In genomic region chr10:31758495-31758894, GRCh38 we compare ENCODE assay signal across 9 cellular contexts.
DNase-seq lines count a peak whose midpoint lies in the region; ATAC-seq and TF ChIP-seq lines count a peak whose summit lies in the region.
"Had no signal": no experiment of that assay in that cellular context is flagged by ENCODE, and none has a peak within 500 bp of the region (broad histone marks: within the 10 kb centered on the region; RNA-seq: fewer than 3 reads in every experiment).

No MANE protein-coding gene starts in this region.

- H3K79me2 ChIP-seq in neural cell (replicated peaks; ENCODE audit: insufficient read depth, low read length) = no peaks in the 10 kb centered on the region

- no peak overlapping the region for H2AFZ ChIP-seq in neural cell (ENCODE audit: low read depth, low read length)

- no peaks in the 10 kb centered on the region for H3K9me3 ChIP-seq in neural cell (ENCODE audit: low read length)

- H3K9me2 ChIP-seq in neural cell (ENCODE audit: insufficient read depth, low read length) = no peaks in the 10 kb centered on the region

- no peak for TF ChIP-seq EP300 in neural cell (conservative IDR thresholded peaks at IDR 0.05; ENCODE audit: poor library complexity, severe bottlenecking)

- H3K27ac ChIP-seq in neural cell (ENCODE audit: low read length) = peak overlapping the region; percentile 99

- TF ChIP-seq RAD21 in neural cell (conservative IDR thresholded peaks at IDR 0.05) = no peak

- H3K4me2 ChIP-seq in neural cell (ENCODE audit: low read length) = no peak overlapping the region

- no peaks in the 10 kb centered on the region for H3K27me3 ChIP-seq in neural cell (ENCODE audit: insufficient read depth, low read depth, low read length)

- peak overlapping the region; percentile 100 for H3K9ac ChIP-seq in neural cell (ENCODE audit: low read length)

- no peak for ATAC-seq in left lobe of liver

- H3K27ac Mint-ChIP-seq in HFFc6 (0 out of 2 replicates have a peak overlapping the region, but pooled peaks have one; percentile 76), endothelial cell (ENCODE audit: unreplicated experiment) (no peak overlapping the region)

- H3K4me3 ChIP-seq in AG10803 (ENCODE audit: low read length) (peak overlapping the region; percentile 94), neural cell (ENCODE audit: low read length) (no peak overlapping the region)

- H3K27me3 Mint-ChIP-seq in HFFc6 (ENCODE audit: insufficient read depth) = no peaks in the 10 kb centered on the region; the same call in 1 of the 2 replicates
- peaks cover 12% of the 10 kb centered on the region for H3K27me3 Mint-ChIP-seq in endothelial cell (ENCODE audit: unreplicated experiment)

- TF ChIP-seq CTCF in AG10803 (conservative IDR thresholded peaks at IDR 0.05; ENCODE audit: low read length) = no peak
- no peak for TF ChIP-seq CTCF in HFFc6 (IDR thresholded peaks at IDR 0.05)
- TF ChIP-seq CTCF in endothelial cell (IDR thresholded peaks at IDR 0.05; ENCODE audit: unreplicated experiment) = no peak
- TF ChIP-seq CTCF in neural cell (IDR thresholded peaks at IDR 0.05; ENCODE audit: poor library complexity, severe bottlenecking) = no peak

- no peaks in the 10 kb centered on the region for H3K36me3 Mint-ChIP-seq in HFFc6 (ENCODE audit: low read depth)
- peaks cover 4% of the 10 kb centered on the region for H3K36me3 Mint-ChIP-seq in endothelial cell (ENCODE audit: low read depth, unreplicated experiment)

- H3F3A ChIP-seq in neural cell (ENCODE audit: insufficient read depth, low read length, poor library complexity, severe bottlenecking) = peaks cover 13% of the 10 kb centered on the region

- no peaks in the 10 kb centered on the region for H4K20me1 ChIP-seq in neural cell (ENCODE audit: insufficient read depth)

- peak; percentile 93 for DNase-seq in AG10803 (ENCODE audit: low read depth)
- DNase-seq in HFFc6 = no peak
- no peak for DNase-seq in endothelial cell (ENCODE audit: low spot score)
- DNase-seq in NCI-H748 treated with DMSO at 0.1 percent for 48 hours (lab: John Stamatoyannopoulos, UW) = no peak
- DNase-seq in globus pallidus (ENCODE audit: low spot score) = no peak
- DNase-seq in left lobe of liver (ENCODE audit: low spot score) = no peak
- DNase-seq in NCI-H2029 treated with DMSO at 0.1 percent for 48 hours (lab: John Stamatoyannopoulos, UW) = no peak
- DNase-seq: DND-41 had no signal

- H3K9me3 Mint-ChIP-seq in HFFc6 (no peaks in the 10 kb centered on the region), endothelial cell (ENCODE audit: unreplicated experiment) (no peaks in the 10 kb centered on the region)

- H3K4me1 Mint-ChIP-seq in HFFc6 (ENCODE audit: low read depth) (peaks cover 49% of the 10 kb centered on the region), endothelial cell (ENCODE audit: unreplicated experiment) (peaks cover 22% of the 10 kb centered on the region)

- H3K4me3 Mint-ChIP-seq in HFFc6 = peak overlapping the region; percentile 88
- H3K4me3 Mint-ChIP-seq in endothelial cell (ENCODE audit: unreplicated experiment) = peak overlapping the region; percentile 43

- no peaks in the 10 kb centered on the region for H3K36me3 ChIP-seq in neural cell (ENCODE audit: insufficient read depth, low read length)

TF ChIP-seq in neural cell, 6 proteins besides CTCF, POLR2A, EP300 and RAD21:
- TF ChIP-seq POLR2AphosphoS5 (IDR thresholded peaks at IDR 0.05) (no peak), MXI1 (conservative IDR thresholded peaks at IDR 0.05; ENCODE audit: poor library complexity, severe bottlenecking) (no peak), REST (IDR thresholded peaks at IDR 0.05; ENCODE audit: borderline replicate concordance) (no peak)
